In genomic region chr11:47249378-47249715, GRCh38 we compare ENCODE assay signal across 8 cellular contexts. TPM values are rescaled to one million over a fixed set of nuclear protein-coding genes. Genes with fewer than 3 reads are reported as not detected.
DNase-seq lines count a peak whose midpoint lies in the region; ATAC-seq and TF ChIP-seq lines count a peak whose summit lies in the region.

No MANE protein-coding gene starts in this region.

- H3K4me3 ChIP-seq in brain microvascular endothelial cell (ENCODE audit: low read depth, low read length) (peak overlapping the region; percentile 97), mesenchymal stem cell (ENCODE audit: insufficient read depth in 1 of 2, low read depth in 1 of 2, low read length in 2 of 2) (peak overlapping the region; percentile 83 to 93), upper lobe of right lung (peak overlapping the region; percentile 81)

- H3K4me1 Mint-ChIP-seq in activated naive CD4-positive, alpha-beta T cell treated with anti-CD3 and anti-CD28 coated beads, Interleukin-2, amount 10 ng/mL, durations not matched to agents 7 days and 5 days, result peaks cover 32% of the 10 kb centered on the region

- H2BK120ac ChIP-seq in mesenchymal stem cell (ENCODE audit: low read depth, low read length), result no peak overlapping the region

- H2BK12ac ChIP-seq in mesenchymal stem cell (ENCODE audit: low read length in 2 of 2), result peak overlapping the region in 1 of 2 experiments; percentile 8

- H3K4me2 ChIP-seq in mesenchymal stem cell (ENCODE audit: low read length, poor library complexity, severe bottlenecking), result peak overlapping the region; percentile 52

- H4K91ac ChIP-seq in mesenchymal stem cell (ENCODE audit: low read length), result peak overlapping the region; percentile 53

- H3K9ac ChIP-seq in mesenchymal stem cell (ENCODE audit: low read length), result peak overlapping the region; percentile 93

- no peaks in the 10 kb centered on the region for H3K27me3 ChIP-seq in brain microvascular endothelial cell (replicated peaks)
- no peaks in the 10 kb centered on the region for H3K27me3 ChIP-seq in mesenchymal stem cell (ENCODE audit: control insufficient read depth in 1 of 2, insufficient read depth in 1 of 2, low read length in 2 of 2)
- H3K27me3 ChIP-seq in upper lobe of right lung, result no peaks in the 10 kb centered on the region

- peak overlapping the region in 1 of 2 experiments; percentile 89 for H3K14ac ChIP-seq in mesenchymal stem cell (ENCODE audit: low read length in 2 of 2)

- no peaks in the 10 kb centered on the region for H3K9me3 Mint-ChIP-seq in activated naive CD4-positive, alpha-beta T cell treated with anti-CD3 and anti-CD28 coated beads, Interleukin-2, amount 10 ng/mL, durations not matched to agents 7 days and 5 days

- in situ Hi-C loops in brain microvascular endothelial cell (cut with HindIII; ENCODE audit: low pct_ligation_motif_present, low sequenced_read_pairs), result no loop called here

- H3K36me3 ChIP-seq in brain microvascular endothelial cell (replicated peaks) (peaks cover 10% of the 10 kb centered on the region), mesenchymal stem cell (ENCODE audit: control insufficient read depth in 1 of 2, insufficient read depth in 2 of 2, low read depth in 1 of 2, low read length in 2 of 2) (peaks cover 16 to 17% of the 10 kb centered on the region in 2 experiments), upper lobe of right lung (peaks cover 12% of the 10 kb centered on the region)

- WGBS in mesenchymal stem cell, result 65% methylated on average over 3 of the region's 3 CpGs

- TF ChIP-seq CTCF in brain microvascular endothelial cell (IDR thresholded peaks at IDR 0.05; ENCODE audit: low read depth, low read length, missing control alignments), result no peak
- no peak for TF ChIP-seq CTCF in upper lobe of right lung (IDR thresholded peaks at IDR 0.05)

- CTCF ChIA-PET in activated naive CD4-positive, alpha-beta T cell treated with anti-CD3 and anti-CD28 coated beads, Interleukin-2, amount 10 ng/mL, durations not matched to agents 7 days and 5 days (lab: Charles Lee), result interaction anchor here (1.3 to 6.0 kb wide), 8 partner anchors 9 to 72 kb away, joined by 3 to 39 read pairs (median 9); partner anchors contain the start of gene NR1H3

- peak overlapping the region; percentile 96 for H3K18ac ChIP-seq in mesenchymal stem cell (ENCODE audit: low read depth in 1 of 2, low read length in 2 of 2)

- no peak overlapping the region for H2BK5ac ChIP-seq in mesenchymal stem cell (ENCODE audit: low read depth, low read length, poor library complexity, severe bottlenecking)

- intact Hi-C loops in upper lobe of right lung (cut with DNase I), result no loop called here

- peak overlapping the region in 1 of 2 experiments; percentile 69 for H3K4ac ChIP-seq in mesenchymal stem cell (ENCODE audit: low read depth in 1 of 2, low read length in 2 of 2)

- no peak overlapping the region for H2BK15ac ChIP-seq in mesenchymal stem cell (ENCODE audit: low read depth, poor library complexity, severe bottlenecking)

- H2AK5ac ChIP-seq in mesenchymal stem cell (ENCODE audit: low read length, severe bottlenecking), result peak overlapping the region; percentile 16

- no peak for ATAC-seq in upper lobe of right lung

- peak overlapping the region; percentile 97 for H3K27ac Mint-ChIP-seq in activated naive CD4-positive, alpha-beta T cell treated with anti-CD3 and anti-CD28 coated beads, Interleukin-2, amount 10 ng/mL, durations not matched to agents 7 days and 5 days

- DNase-seq in activated naive CD4-positive, alpha-beta T cell treated with anti-CD3 and anti-CD28 coated beads, Interleukin-2, amount 10 ng/mL, durations not matched to agents 7 days and 5 days, result no peak
- DNase-seq in activated naive CD4-positive, alpha-beta T cell treated with anti-CD3 and anti-CD28 coated beads, Interleukin-2, amount 50 U/mL, for 16 hours, result no peak
- no peak for DNase-seq in brain microvascular endothelial cell
- DNase-seq in mesenchymal stem cell, result no peak
- no peak for DNase-seq in upper lobe of right lung
- no peak for DNase-seq in 8988T
- no peak for DNase-seq in stimulated activated CD4-positive, alpha-beta T cell treated with anti-CD3 and anti-CD28 coated beads, Interleukin-4, amount 100 ng/mL, for 1 hour
- DNase-seq in NCI-H774 (lab: John Stamatoyannopoulos, UW), result no peak

- H3K4me1 ChIP-seq in mesenchymal stem cell (ENCODE audit: control insufficient read depth, insufficient read depth, low read depth, low read length) (peaks cover 25% of the 10 kb centered on the region), upper lobe of right lung (peaks cover 31% of the 10 kb centered on the region)

- peaks cover 23% of the 10 kb centered on the region for H3K79me1 ChIP-seq in mesenchymal stem cell (replicated peaks; ENCODE audit: low read length, poor library complexity, severe bottlenecking)

- H3K27me3 Mint-ChIP-seq in activated naive CD4-positive, alpha-beta T cell treated with anti-CD3 and anti-CD28 coated beads, Interleukin-2, amount 10 ng/mL, durations not matched to agents 7 days and 5 days, result no peaks in the 10 kb centered on the region

- H3K4me3 Mint-ChIP-seq in activated naive CD4-positive, alpha-beta T cell treated with anti-CD3 and anti-CD28 coated beads, Interleukin-2, amount 10 ng/mL, durations not matched to agents 7 days and 5 days, result peak overlapping the region; percentile 99

- peak overlapping the region; percentile 99 for H4K8ac ChIP-seq in mesenchymal stem cell (ENCODE audit: low read length)

- H3K27ac ChIP-seq in brain microvascular endothelial cell, result peak overlapping the region; percentile 94
- H3K27ac ChIP-seq in mesenchymal stem cell (ENCODE audit: low read length, poor library complexity, severe bottlenecking), result no peak overlapping the region
- H3K27ac ChIP-seq in upper lobe of right lung, result peak overlapping the region; percentile 93

- peaks cover 27% of the 10 kb centered on the region for H3K36me3 Mint-ChIP-seq in activated naive CD4-positive, alpha-beta T cell treated with anti-CD3 and anti-CD28 coated beads, Interleukin-2, amount 10 ng/mL, durations not matched to agents 7 days and 5 days

- H3K23ac ChIP-seq in mesenchymal stem cell (ENCODE audit: low read length in 2 of 2), result no peak overlapping the region

- peak overlapping the region; percentile 87 for H2AFZ ChIP-seq in mesenchymal stem cell (ENCODE audit: low read depth, low read length)

- H3K9me3 ChIP-seq in mesenchymal stem cell (ENCODE audit: control insufficient read depth, low read length) (no peaks in the 10 kb centered on the region), upper lobe of right lung (no peaks in the 10 kb centered on the region)

RNA-seq across cellular contexts. Expression of gene ACP2, which starts 0.7 kb away (rescaled TPM):
- 33.5 TPM for polyA plus RNA-seq in mesenchymal stem cell (2013, experiment 1 of 2)
- polyA plus RNA-seq in mesenchymal stem cell (2013, experiment 2 of 2), result 31.7 TPM
- total RNA-seq in upper lobe of right lung, result 31.6 TPM

RNA-seq across cellular contexts. Expression of gene NR1H3, which starts 8.4 kb away (rescaled TPM):
- 21.5 TPM for polyA plus RNA-seq in mesenchymal stem cell (2013, experiment 1 of 2)
- 20.0 TPM for polyA plus RNA-seq in mesenchymal stem cell (2013, experiment 2 of 2)
- 44.1 TPM for total RNA-seq in upper lobe of right lung

RNA-seq across cellular contexts. Expression of gene MADD, which starts 20.6 kb away (rescaled TPM):
- polyA plus RNA-seq in mesenchymal stem cell (2013, experiment 1 of 2), result 18.6 TPM
- polyA plus RNA-seq in mesenchymal stem cell (2013, experiment 2 of 2), result 17.8 TPM
- total RNA-seq in upper lobe of right lung, result 50.1 TPM

RNA-seq across cellular contexts. Expression of gene DDB2, which starts 34.6 kb away (rescaled TPM):
- 32.7 TPM for polyA plus RNA-seq in mesenchymal stem cell (2013, experiment 1 of 2)
- 30.8 TPM for polyA plus RNA-seq in mesenchymal stem cell (2013, experiment 2 of 2)
- 49.6 TPM for total RNA-seq in upper lobe of right lung
